ENCODE assay signal across 34 cellular contexts in genomic region chr3:194517333-194517732, GRCh38.
"Had no signal": no experiment of that assay in that cellular context is flagged by ENCODE, and none has a peak within 500 bp of the region (broad histone marks: within the 10 kb centered on the region; RNA-seq: fewer than 3 reads in every experiment).

No MANE protein-coding gene starts in this region.

- H3K27ac ChIP-seq: breast epithelium, epithelial cell of prostate, esophagus squamous epithelium, gastrocnemius medialis, prostate gland, stomach, tibial artery, WERI-Rb-1 had no signal

- H3K27me3 ChIP-seq: breast epithelium, gastrocnemius medialis, stomach, tibial artery had no signal

- H3K4me3 Mint-ChIP-seq: activated naive CD4-positive, alpha-beta T cell treated with anti-CD3 and anti-CD28 coated beads, Interleukin-2, amount 50 U/mL, for 24 hours; activated naive CD8-positive, alpha-beta T cell treated with anti-CD3 and anti-CD28 coated beads, Interleukin-2, amount 50 U/mL, for 24 hours; activated T-cell treated with anti-CD3 and anti-CD28 coated beads, Interleukin-2, amount 50 U/mL, for 24 hours; activated T-helper 17 cell treated with anti-CD3 and anti-CD28 coated beads, Interleukin-2, amount 50 U/mL, for 72 hours; central memory CD8-positive, alpha-beta T cell; mesothelial cell of epicardium; naive thymus-derived CD4-positive, alpha-beta T cell; neural crest cell; stimulated activated memory B cell treated with anti-CD40 and anti-IgM and Interleukin-4, amounts not matched to agents 10 μg/mL and 1 μg/mL and 100 μg/mL, for 72 hours had no signal

- H3K36me3 Mint-ChIP-seq: activated naive CD4-positive, alpha-beta T cell treated with anti-CD3 and anti-CD28 coated beads, Interleukin-2, amount 50 U/mL, for 24 hours; mesothelial cell of epicardium; stimulated activated memory B cell treated with anti-CD40 and anti-IgM and Interleukin-4, amounts not matched to agents 10 μg/mL and 1 μg/mL and 100 μg/mL, for 72 hours had no signal

- H3K9me3 Mint-ChIP-seq: activated naive CD4-positive, alpha-beta T cell treated with anti-CD3 and anti-CD28 coated beads, Interleukin-2, amount 50 U/mL, for 24 hours; activated T-helper 17 cell treated with anti-CD3 and anti-CD28 coated beads, Interleukin-2, amount 50 U/mL, for 72 hours; central memory CD8-positive, alpha-beta T cell; neural crest cell; stimulated activated memory B cell treated with anti-CD40 and anti-IgM and Interleukin-4, amounts not matched to agents 10 μg/mL and 1 μg/mL and 100 μg/mL, for 72 hours had no signal

- H3K27me3 Mint-ChIP-seq: activated T-helper 17 cell treated with anti-CD3 and anti-CD28 coated beads, Interleukin-2, amount 50 U/mL, for 72 hours had no signal

- H3K27ac Mint-ChIP-seq: activated naive CD4-positive, alpha-beta T cell treated with anti-CD3 and anti-CD28 coated beads, Interleukin-2, amount 50 U/mL, for 24 hours; activated naive CD8-positive, alpha-beta T cell treated with anti-CD3 and anti-CD28 coated beads, Interleukin-2, amount 50 U/mL, for 24 hours; activated T-cell treated with anti-CD3 and anti-CD28 coated beads, Interleukin-2, amount 50 U/mL, for 24 hours; activated T-helper 17 cell treated with anti-CD3 and anti-CD28 coated beads, Interleukin-2, amount 50 U/mL, for 72 hours; mesothelial cell of epicardium; naive thymus-derived CD4-positive, alpha-beta T cell; stimulated activated memory B cell treated with anti-CD40 and anti-IgM and Interleukin-4, amounts not matched to agents 10 μg/mL and 1 μg/mL and 100 μg/mL, for 72 hours had no signal

- H3K36me3 ChIP-seq: breast epithelium, esophagus squamous epithelium, gastrocnemius medialis, prostate gland, stomach, tibial artery, WERI-Rb-1 had no signal

- H3K9me3 ChIP-seq: breast epithelium, esophagus squamous epithelium, gastrocnemius medialis, prostate gland, stomach, tibial artery had no signal

- FAIRE-seq: endometrium, islet of Langerhans, TTC549 had no signal

- H3K4me1 ChIP-seq: breast epithelium, prostate gland had no signal

- H3K4me3 ChIP-seq: breast epithelium, esophagus squamous epithelium, gastrocnemius medialis, prostate gland, smooth muscle cell, stomach, tibial artery had no signal

- H3K4me2 ChIP-seq: smooth muscle cell had no signal

- H3K4me1 Mint-ChIP-seq: central memory CD8-positive, alpha-beta T cell had no signal

- DNase-seq: activated CD4-positive, alpha-beta T cell treated with anti-CD3 and anti-CD28 coated beads for 48 hours; activated CD4-positive, alpha-beta T cell treated with anti-CD3 and anti-CD28 coated beads, Interleukin-2, amount 50 U/mL, for 48 hours; activated CD8-positive, alpha-beta memory T cell treated with anti-CD3 and anti-CD28 coated beads, Interleukin-2, amount 50 U/mL, for 48 hours; activated naive CD8-positive, alpha-beta T cell treated with anti-CD3 and anti-CD28 coated beads, Interleukin-2, amount 50 U/mL, for 24 hours; activated T-cell treated with anti-CD3 and anti-CD28 coated beads, Interleukin-2, amount 50 U/mL, for 24 hours; amygdala; dermis blood vessel endothelial cell; effector CD8-positive, alpha-beta T cell; esophagus squamous epithelium; gastrocnemius medialis; glutamatergic neuron; left cardiac atrium; mammary epithelial cell; naive thymus-derived CD4-positive, alpha-beta T cell; stimulated activated CD4-positive, alpha-beta T cell treated with anti-CD3 and anti-CD28 coated beads, Interleukin-1b, Interleukin-23, amount 100 ng/mL, for 48 hours; stimulated activated CD4-positive, alpha-beta T cell treated with anti-CD3 and anti-CD28 coated beads, Interleukin-4, amount 100 ng/mL, for 4 hours; stimulated activated CD8-positive, alpha-beta memory T cell treated with anti-CD3 and anti-CD28 coated beads, Interleukin-4, amount 100 ng/mL, for 48 hours; stomach; tibial artery; WERI-Rb-1 had no signal

- ATAC-seq: activated CD4-positive, CD25-positive, alpha-beta regulatory T cell treated with anti-CD3 and anti-CD28 coated beads, Interleukin-2, amount 50 U/mL, for 24 hours; activated naive CD8-positive, alpha-beta T cell treated with anti-CD3 and anti-CD28 coated beads, Interleukin-2, amount 50 U/mL, for 24 hours; activated T-helper 17 cell treated with anti-CD3 and anti-CD28 coated beads, Interleukin-2, amount 50 U/mL, for 72 hours; gastrocnemius medialis; left cardiac atrium; naive thymus-derived CD4-positive, alpha-beta T cell; stimulated activated memory B cell treated with anti-CD40 and anti-IgM and Interleukin-4, amounts not matched to agents 10 μg/mL and 1 μg/mL and 100 μg/mL, for 72 hours had no signal
